Comparison of ENCODE assay signal across 10 cellular contexts in genomic region chr15:75299311-75299688, GRCh38. TPM values are rescaled to one million over a fixed set of nuclear protein-coding genes. Genes with fewer than 3 reads are reported as not detected.
DNase-seq lines count a peak whose midpoint lies in the region; ATAC-seq and TF ChIP-seq lines count a peak whose summit lies in the region.
"Not testable (repeated sequence)": the region's sequence is repeated elsewhere in the genome, so short reads cannot be mapped to it uniquely, and the experiment has no call there.
"Had no signal": no experiment of that assay in that cellular context is flagged by ENCODE, and none has a peak within 500 bp of the region (broad histone marks: within the 10 kb centered on the region; RNA-seq: fewer than 3 reads in every experiment).

No MANE protein-coding gene starts in this region.

- not testable (repeated sequence) for H3K79me2 ChIP-seq in fibroblast of lung (ENCODE audit: control insufficient read depth, insufficient read depth, low read length)

- not testable (repeated sequence) for H3K36me3 Mint-ChIP-seq in activated naive CD4-positive, alpha-beta T cell treated with anti-CD3 and anti-CD28 coated beads, Interleukin-2, amount 50 U/mL, for 72 hours; naive thymus-derived CD8-positive, alpha-beta T cell

- DNase-seq in MG63 (peak; percentile 24), aorta (peak; percentile 64 to 87)
- peak; percentile 63 for DNase-seq in activated CD4-positive, alpha-beta T cell treated with anti-CD3 and anti-CD28 coated beads, Interleukin-2, amount 50 U/mL, for 1 hour
- peak; percentile 70 to 74 for DNase-seq in activated naive CD4-positive, alpha-beta T cell treated with anti-CD3 and anti-CD28 coated beads, Interleukin-2, amount 50 U/mL, for 72 hours (ENCODE audit: low spot score in 2 of 2)
- not testable (repeated sequence) for DNase-seq in fibroblast of lung (ENCODE audit: low read depth in 2 of 2)
- peak; percentile 20 to 70 (median 57) for DNase-seq in naive thymus-derived CD8-positive, alpha-beta T cell
- DNase-seq in stimulated activated CD4-positive, alpha-beta T cell treated with anti-CD3 and anti-CD28 coated beads, Interleukin-4, amount 100 ng/mL, for 1 hour: peak; percentile 65

- peaks cover 0 to 15% (median 5%) of the 10 kb centered on the region in 5 donors for H3K27me3 Mint-ChIP-seq in naive thymus-derived CD8-positive, alpha-beta T cell

- intact Hi-C loops in aorta (cut with DNase I): not testable (repeated sequence)

- H3K27ac Mint-ChIP-seq in activated naive CD4-positive, alpha-beta T cell treated with anti-CD3 and anti-CD28 coated beads, Interleukin-2, amount 50 U/mL, for 72 hours; naive thymus-derived CD8-positive, alpha-beta T cell: not testable (repeated sequence)

- TF ChIP-seq CTCF in fibroblast of lung (conservative IDR thresholded peaks at IDR 0.05 in 1 of 2, IDR thresholded peaks at IDR 0.05 in 1 of 2; ENCODE audit: low read depth in 1 of 2, low read length in 2 of 2): peak; percentile 16 to 42

- H3K9me3 Mint-ChIP-seq in activated naive CD4-positive, alpha-beta T cell treated with anti-CD3 and anti-CD28 coated beads, Interleukin-2, amount 50 U/mL, for 72 hours; naive thymus-derived CD8-positive, alpha-beta T cell: not testable (repeated sequence)

- POLR2A ChIA-PET in naive thymus-derived CD8-positive, alpha-beta T cell (lab: Charles Lee): not testable (repeated sequence)

- peaks cover 11% of the 10 kb centered on the region for H3K27me3 ChIP-seq in MG63
- not testable (repeated sequence) for H3K27me3 ChIP-seq in fibroblast of lung (ENCODE audit: control insufficient read depth, insufficient read depth, low read length); aorta (ENCODE audit: control insufficient read depth in 1 of 2, insufficient read depth in 2 of 2, low read length in 1 of 2)

- not testable (repeated sequence) for H3K9ac ChIP-seq in fibroblast of lung (ENCODE audit: insufficient read depth, low read length)

- H3K4me3 Mint-ChIP-seq in naive thymus-derived CD8-positive, alpha-beta T cell: not testable (repeated sequence)

- H4K20me1 ChIP-seq in fibroblast of lung (ENCODE audit: control insufficient read depth, extremely low read depth, insufficient read depth, low read length): not testable (repeated sequence)

- not testable (repeated sequence) for H2AFZ ChIP-seq in fibroblast of lung (ENCODE audit: low read length)

- H3K4me1 Mint-ChIP-seq in naive thymus-derived CD8-positive, alpha-beta T cell: not testable (repeated sequence)

- H3K27ac ChIP-seq in fibroblast of lung (ENCODE audit: insufficient read depth, low read length); aorta (ENCODE audit: low read depth in 1 of 2, low read length in 2 of 2): not testable (repeated sequence)

- ATAC-seq in GM18867 (IDR thresholded peaks at IDR 0.05; ENCODE audit: unreplicated experiment) (peak; percentile 56), aorta (ENCODE audit: low FRiP score) (peak; percentile 62)
- peak; percentile 94 to 95 for ATAC-seq in activated naive CD4-positive, alpha-beta T cell treated with anti-CD3 and anti-CD28 coated beads, Interleukin-2, amount 50 U/mL, for 72 hours
- peak; percentile 93 for ATAC-seq in naive thymus-derived CD8-positive, alpha-beta T cell

- not testable (repeated sequence) for H3K9me3 ChIP-seq in MG63; fibroblast of lung (ENCODE audit: control insufficient read depth, insufficient read depth, low read depth, low read length); aorta (ENCODE audit: control insufficient read depth, low read length)

- H3K4me1 ChIP-seq in fibroblast of lung (ENCODE audit: control insufficient read depth, extremely low read depth, insufficient read depth, low read length); aorta (ENCODE audit: control insufficient read depth in 1 of 2, insufficient read depth in 2 of 2, low read length in 2 of 2): not testable (repeated sequence)

- 3 to 19% methylated on average over 3 to 6 of the region's 6 CpGs for WGBS in aorta, 2 donors

- not testable (repeated sequence) for H3K36me3 ChIP-seq in MG63; fibroblast of lung (ENCODE audit: control insufficient read depth, insufficient read depth, low read length); aorta (ENCODE audit: control insufficient read depth in 1 of 2, insufficient read depth in 2 of 2, low read length in 1 of 2)

- H3K4me3 ChIP-seq in MG63; fibroblast of lung (replicated peaks in 1 of 4; ENCODE audit: control extremely low read depth in 1 of 4, insufficient read depth in 1 of 4, low read depth in 3 of 4, low read length in 4 of 4); aorta (ENCODE audit: low read length in 2 of 2): not testable (repeated sequence)

- H3K4me2 ChIP-seq in fibroblast of lung (ENCODE audit: extremely low read depth, insufficient read depth, low read length): not testable (repeated sequence)

RNA-seq across cellular contexts. Expression of gene GOLGA6D, which starts 16.7 kb away (rescaled TPM):
- total RNA-seq in MG63 (2014; rRNA removed; shearing (Covaris generic); ENCODE audit: low replicate concordance): not detected in 2 replicates
- total RNA-seq in activated naive CD4-positive, alpha-beta T cell treated with anti-CD3 and anti-CD28 coated beads, Interleukin-2, amount 50 U/mL, for 72 hours: under 1 TPM in 1 of 2 donors, not detected in 1; 0.14 TPM
- under 0.01 TPM in 1 of 2 replicates, not detected in the other for total RNA-seq in fibroblast of lung
- not detected in 2 replicates for polyA plus RNA-seq in fibroblast of lung
- polyA plus RNA-seq in fibroblast of lung (2012): not detected in 2 replicates
- polyA minus RNA-seq in fibroblast of lung (ENCODE audit: low replicate concordance): not detected in 2 replicates
- total RNA-seq in naive thymus-derived CD8-positive, alpha-beta T cell: under 1 TPM; 0.16 to 0.19 TPM
- under 1 TPM in 1 of 3 donors, not detected in 2; 0.06 TPM for polyA plus RNA-seq in naive thymus-derived CD8-positive, alpha-beta T cell
- under 1 TPM in 1 of 2 donors, not detected in 1; 0.12 TPM for total RNA-seq in aorta
- under 1 TPM in 1 of 2 donors, not detected in 1; 0.08 TPM for polyA plus RNA-seq in aorta
- total RNA-seq: mononuclear cell had no signal

RNA-seq across cellular contexts. Expression of gene COMMD4, which starts 36.6 kb away (rescaled TPM):
- 100 and 144 TPM in 2 replicates for total RNA-seq in MG63 (2014; rRNA removed; shearing (Covaris generic); ENCODE audit: low replicate concordance)
- 100 to 1,000 TPM in 1 of 2 donors, 10 to 100 TPM in 1; 85.6 to 122 TPM for total RNA-seq in activated naive CD4-positive, alpha-beta T cell treated with anti-CD3 and anti-CD28 coated beads, Interleukin-2, amount 50 U/mL, for 72 hours
- total RNA-seq in fibroblast of lung: 43.1 and 65.9 TPM in 2 replicates
- polyA plus RNA-seq in fibroblast of lung: 74.9 and 137 TPM in 2 replicates
- 81.7 and 147 TPM in 2 replicates for polyA plus RNA-seq in fibroblast of lung (2012)
- 40.4 and 77.4 TPM in 2 replicates for polyA minus RNA-seq in fibroblast of lung (ENCODE audit: low replicate concordance)
- total RNA-seq in naive thymus-derived CD8-positive, alpha-beta T cell: 10 to 100 TPM; 22.0 to 24.0 TPM
- polyA plus RNA-seq in naive thymus-derived CD8-positive, alpha-beta T cell: 10 to 100 TPM; 27.2 to 42.5 (median 40.8) TPM
- total RNA-seq in aorta: 10 to 100 TPM; 27.0 to 32.8 TPM
- polyA plus RNA-seq in aorta: 100 to 1,000 TPM in 1 of 2 donors, 10 to 100 TPM in 1; 45.6 to 136 TPM

RNA-seq across cellular contexts. Expression of gene GOLGA6C, which starts 41.2 kb away (rescaled TPM):
- 0.22 TPM in 1 of 2 replicates, not detected in the other for total RNA-seq in MG63 (2014; rRNA removed; shearing (Covaris generic); ENCODE audit: low replicate concordance)
- total RNA-seq in activated naive CD4-positive, alpha-beta T cell treated with anti-CD3 and anti-CD28 coated beads, Interleukin-2, amount 50 U/mL, for 72 hours: under 1 TPM in 1 of 2 donors, not detected in 1; 0.11 TPM
- total RNA-seq in fibroblast of lung (not detected in 2 replicates), aorta (not detected)
- polyA plus RNA-seq in fibroblast of lung (not detected in 2 replicates), aorta (not detected)
- polyA plus RNA-seq in fibroblast of lung (2012): not detected in 2 replicates
- not detected in 2 replicates for polyA minus RNA-seq in fibroblast of lung (ENCODE audit: low replicate concordance)
- not detected for total RNA-seq in naive thymus-derived CD8-positive, alpha-beta T cell
- polyA plus RNA-seq in naive thymus-derived CD8-positive, alpha-beta T cell: not detected
- total RNA-seq: suprapubic skin had no signal

RNA-seq across cellular contexts. Expression of gene NEIL1, which starts 47.5 kb away (rescaled TPM):
- total RNA-seq in MG63 (2014; rRNA removed; shearing (Covaris generic); ENCODE audit: low replicate concordance): not detected in 2 replicates
- 10 to 100 TPM in 1 of 2 donors, 1 to 10 TPM in 1; 9.4 to 20.4 TPM for total RNA-seq in activated naive CD4-positive, alpha-beta T cell treated with anti-CD3 and anti-CD28 coated beads, Interleukin-2, amount 50 U/mL, for 72 hours
- 4.4 and 6.3 TPM in 2 replicates for total RNA-seq in fibroblast of lung
- 0.66 and 0.68 TPM in 2 replicates for polyA plus RNA-seq in fibroblast of lung
- polyA plus RNA-seq in fibroblast of lung (2012): 1.4 and 2.1 TPM in 2 replicates
- 4.1 TPM in 1 of 2 replicates, not detected in the other for polyA minus RNA-seq in fibroblast of lung (ENCODE audit: low replicate concordance)
- total RNA-seq in naive thymus-derived CD8-positive, alpha-beta T cell: 1 to 10 TPM; 6.1 to 9.2 TPM
- 1 to 10 TPM; 2.1 to 3.5 (median 2.2) TPM for polyA plus RNA-seq in naive thymus-derived CD8-positive, alpha-beta T cell
- total RNA-seq in aorta: 10 to 100 TPM; 15.4 to 45.5 TPM
- 10 to 100 TPM in 1 of 2 donors, 1 to 10 TPM in 1; 7.9 to 80.4 TPM for polyA plus RNA-seq in aorta
